ENCODE assay signal across 8 cellular contexts in genomic region chrX:18676470-18676869, GRCh38. TPM values are rescaled to one million over a fixed set of nuclear protein-coding genes. Genes with fewer than 3 reads are reported as not detected.
DNase-seq lines count a peak whose midpoint lies in the region; ATAC-seq and TF ChIP-seq lines count a peak whose summit lies in the region.
"Had no signal": no experiment of that assay in that cellular context is flagged by ENCODE, and none has a peak within 500 bp of the region (broad histone marks: within the 10 kb centered on the region; RNA-seq: fewer than 3 reads in every experiment).

No MANE protein-coding gene starts in this region.

- H3K4me1 Mint-ChIP-seq in H9 = peaks cover 0 to 6% of the 10 kb centered on the region in 2 experiments; a peak in 2 of 4 replicates

- no peak for ATAC-seq in HG02884 (IDR thresholded peaks at IDR 0.05; ENCODE audit: unreplicated experiment)
- ATAC-seq in upper lobe of left lung (ENCODE audit: low FRiP score in 2 of 2) = no peak

- no peak overlapping the region for H3K23ac ChIP-seq in H9 (ENCODE audit: insufficient read length, low read depth, low read length)

- DNase-seq in H9 (peak; percentile 47), NCI-H82 (lab: John Stamatoyannopoulos, UW) (peak; percentile 81), epithelial cell of esophagus (ENCODE audit: low read depth) (peak; percentile 9), ovary (peak in 3 of 5 donors; percentile 14 to 33 (median 32)), Ammon's horn (ENCODE audit: low spot score) (no peak), upper lobe of left lung (no peak)

- H4K5ac ChIP-seq in H9 (ENCODE audit: insufficient read length, low read depth, low read length) = no peak overlapping the region

- no peak for TF ChIP-seq POLR2A in ovary (IDR thresholded peaks at IDR 0.05)
- no peak for TF ChIP-seq POLR2A in upper lobe of left lung (IDR thresholded peaks at IDR 0.05)

- no peak overlapping the region for H3K14ac ChIP-seq in H9 (ENCODE audit: insufficient read depth, low read length)

- peak; percentile 59 for TF ChIP-seq CTCF in H9 (conservative IDR thresholded peaks at IDR 0.05)
- TF ChIP-seq CTCF in epithelial cell of esophagus (IDR thresholded peaks at IDR 0.05; ENCODE audit: insufficient read depth, low read depth, low read length, missing control alignments) = peak; percentile 39
- TF ChIP-seq CTCF in ovary (IDR thresholded peaks at IDR 0.05) = peak in 1 of 3 donors; percentile 20
- TF ChIP-seq CTCF in upper lobe of left lung (IDR thresholded peaks at IDR 0.05) = no peak

- peaks cover 3% of the 10 kb centered on the region; the same call in 1 of the 2 replicates for H3K79me2 ChIP-seq in H9 (ENCODE audit: insufficient read depth, low read length)

- no peak overlapping the region for H2BK20ac ChIP-seq in H9 (ENCODE audit: low read depth, low read length, poor library complexity, severe bottlenecking)

- no peak overlapping the region for H2BK15ac ChIP-seq in H9 (ENCODE audit: low read depth, low read length)

- H3K9ac ChIP-seq in H9 (ENCODE audit: extremely low read depth, insufficient read length, low read length) = no peak overlapping the region

- no peak overlapping the region for H2BK120ac ChIP-seq in H9 (ENCODE audit: low read depth, low read length, poor library complexity, severe bottlenecking)

- peaks cover 58 to 70% of the 10 kb centered on the region in 2 experiments for H3K9me3 Mint-ChIP-seq in H9

- no peak overlapping the region for H3K27ac Mint-ChIP-seq in H9

- H3K36me3 Mint-ChIP-seq in H9 (ENCODE audit: insufficient read depth in 1 of 3, low read depth in 3 of 3) = peaks cover 0 to 5% (median 2%) of the 10 kb centered on the region in 3 experiments; a peak in 4 of 7 replicates

- H3K27ac ChIP-seq in H9 (ENCODE audit: insufficient read length, low read depth, low read length) (no peak overlapping the region), ovary (no peak overlapping the region), upper lobe of left lung (no peak overlapping the region)

- no peak overlapping the region for H4K8ac ChIP-seq in H9 (replicated peaks; ENCODE audit: insufficient read length, low read depth, low read length)

- H3K4me1 ChIP-seq in H9 (ENCODE audit: insufficient read depth, low read length) (no peaks in the 10 kb centered on the region; the same call in 1 of the 2 replicates), ovary (ENCODE audit: insufficient read depth) (no peaks in the 10 kb centered on the region), upper lobe of left lung (peaks cover 0 to 4% (median 1%) of the 10 kb centered on the region in 4 donors)

- peak overlapping the region in 1 of 2 experiments; percentile 69; a peak in 2 of 5 replicates for H3K4me3 Mint-ChIP-seq in H9

- no peak overlapping the region for H3K56ac ChIP-seq in H9 (ENCODE audit: insufficient read length, low read depth, low read length)

- H2AK5ac ChIP-seq in H9 (ENCODE audit: insufficient read length, low read length) = no peak overlapping the region

- WGBS in H9 (ENCODE audit: extremely low coverage, insufficient read length, low lambda C conversion rate) = no CpG with 5 or more reads among the region's 11 CpGs
- 36 to 49% (median 43%) methylated on average over 11 of the region's 11 CpGs for WGBS in ovary, 3 donors
- 48 to 61% methylated on average over 3 to 9 of the region's 11 CpGs for WGBS in upper lobe of left lung, 2 donors

- no peaks in the 10 kb centered on the region for H4K20me1 ChIP-seq in H9 (ENCODE audit: control insufficient read depth, insufficient read depth, insufficient read length)

- H3K4ac ChIP-seq in H9 (ENCODE audit: low read depth, low read length) = no peak overlapping the region

- no peak overlapping the region for H2BK5ac ChIP-seq in H9 (ENCODE audit: insufficient read length, low read length)

- H3K4me3 ChIP-seq in epithelial cell of esophagus (ENCODE audit: low read length) (no peak overlapping the region), ovary (no peak overlapping the region), upper lobe of left lung (no peak overlapping the region)

- peaks cover 3% of the 10 kb centered on the region for H3K23me2 ChIP-seq in H9 (ENCODE audit: insufficient read length, low read depth, low read length, poor library complexity, severe bottlenecking)

- no peak overlapping the region for H3K4me2 ChIP-seq in H9 (ENCODE audit: insufficient read depth, insufficient read length, low read length)

- no peaks in the 10 kb centered on the region for H3K79me1 ChIP-seq in H9 (ENCODE audit: insufficient read depth, low read depth, low read length, poor library complexity, severe bottlenecking)

- TF ChIP-seq EP300 in ovary (IDR thresholded peaks at IDR 0.05) = no peak
- TF ChIP-seq EP300 in upper lobe of left lung (IDR thresholded peaks at IDR 0.05) = no peak

- H3K18ac ChIP-seq in H9 (ENCODE audit: insufficient read length, low read depth, low read length) = no peak overlapping the region

- H2BK12ac ChIP-seq in H9 (ENCODE audit: insufficient read length, low read depth, low read length) = no peak overlapping the region

- H3K9me3 ChIP-seq in H9 (ENCODE audit: control insufficient read depth, low read depth, low read length) (peaks cover 37% of the 10 kb centered on the region), ovary (no peaks in the 10 kb centered on the region), upper lobe of left lung (no peaks in the 10 kb centered on the region)

- H4K91ac ChIP-seq in H9 (ENCODE audit: insufficient read length, low read depth, low read length) = no peak overlapping the region

- H3T11ph ChIP-seq in H9 (ENCODE audit: low read length) = no peak overlapping the region

- H2AFZ ChIP-seq in H9 (ENCODE audit: low read length) = no peak overlapping the region

- peaks cover 6% of the 10 kb centered on the region for H3K27me3 Mint-ChIP-seq in H9 (ENCODE audit: low read depth)

- H3K36me3 ChIP-seq in ovary (no peaks in the 10 kb centered on the region), upper lobe of left lung (no peaks in the 10 kb centered on the region)

- intact Hi-C loops in ovary (cut with DNase I) = loop anchor here in 2 of 4 donors (10.0 kb wide), 2 partner anchors 218 to 282 kb away; no protein-coding TSS in a partner anchor

- H3K27me3 ChIP-seq in H9 (ENCODE audit: insufficient read depth, low read length) = no peaks in the 10 kb centered on the region
- H3K27me3 ChIP-seq in ovary = no peaks in the 10 kb centered on the region
- no peaks in the 10 kb centered on the region for H3K27me3 ChIP-seq in upper lobe of left lung

RNA-seq across cellular contexts. Expression of gene RS1, which starts 4.6 kb away (rescaled TPM):
- not detected in 2 replicates for total RNA-seq in H9 (2021)
- not detected for total RNA-seq in ovary
- not detected for polyA plus RNA-seq in ovary
- 1 to 10 TPM; 1.0 to 6.7 (median 4.9) TPM for total RNA-seq in upper lobe of left lung
- total RNA-seq: activated CD8-positive, alpha-beta memory T cell treated with anti-CD3 and anti-CD28 coated beads for 36 hours had no signal

RNA-seq across cellular contexts. Expression of gene PPEF1, which starts 31.0 kb away (rescaled TPM):
- total RNA-seq in H9 (2021) (0.15 and 0.52 TPM in 2 replicates), ovary (1 to 10 TPM in 2 of 7 donors, under 1 TPM in 2, not detected in 3; 0.47 to 2.0 (median 0.97) TPM), upper lobe of left lung (1 to 10 TPM in 1 of 6 donors, under 1 TPM in 3, not detected in 2; 0.20 to 6.7 (median 0.36) TPM)
- under 1 TPM; 0.12 TPM for polyA plus RNA-seq in ovary
- total RNA-seq: activated CD8-positive, alpha-beta memory T cell treated with anti-CD3 and anti-CD28 coated beads for 36 hours had no signal

Comparison
In these comparisons a context has a peak if more than half of its experiments do, and no peak if none do; other contexts are left out.
1. DNase-seq: peak in H9 (single experiment), NCI-H82 (single experiment), epithelial cell of esophagus (single experiment) and ovary (3 of 5); none in Ammon's horn (single experiment) and upper lobe of left lung (0 of 2).
2. CTCF ChIP-seq: peak in H9 (single experiment) and epithelial cell of esophagus (single experiment); none in upper lobe of left lung (0 of 6).